In the genomic region with DNA sequence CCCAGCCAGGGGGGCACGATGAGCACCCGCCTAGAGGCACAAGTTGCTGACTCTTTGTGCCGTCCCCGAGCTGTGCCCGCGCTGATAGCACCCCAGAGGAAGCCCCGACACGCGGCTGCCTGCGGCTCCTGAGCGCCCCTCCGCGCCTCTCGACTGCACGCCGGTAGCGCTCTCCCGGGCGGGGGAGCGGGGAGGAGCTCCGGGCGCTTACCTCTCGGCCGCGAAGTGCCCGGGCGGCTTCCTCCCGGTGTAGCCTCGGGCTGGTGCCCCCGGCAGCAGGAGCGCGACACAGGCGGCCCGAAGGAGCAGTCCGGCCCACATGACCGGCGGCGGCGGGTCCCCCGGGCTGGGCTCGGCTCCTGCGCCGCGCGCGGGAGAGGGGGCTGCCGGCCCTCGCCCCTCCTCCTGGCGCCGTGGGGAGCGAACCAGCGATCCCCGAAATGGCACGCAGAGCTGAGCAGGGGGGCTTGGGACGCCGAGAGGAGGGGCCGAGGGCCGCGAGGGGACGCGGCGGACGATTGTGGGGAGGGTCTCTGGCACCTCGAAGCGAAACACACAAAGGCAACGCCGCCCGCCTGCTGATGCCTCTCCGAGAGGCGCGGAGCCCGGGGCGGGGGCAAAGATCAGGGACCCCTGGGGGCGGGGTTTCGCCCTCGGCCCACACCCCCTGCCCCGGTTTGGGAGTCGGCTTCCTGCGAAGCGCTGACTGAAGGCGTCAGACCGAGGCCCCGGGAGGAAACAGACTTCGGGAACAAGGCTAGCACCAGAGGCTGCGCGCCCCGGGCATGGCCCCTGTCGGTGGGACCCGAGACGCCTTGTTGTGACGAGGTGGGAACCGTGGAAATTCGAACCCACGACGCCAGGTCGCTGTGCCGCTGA, we compare ENCODE assay signal across 1 cellular context.
TF ChIP-seq lines count a peak whose summit lies in the region.

A gene with protein sequence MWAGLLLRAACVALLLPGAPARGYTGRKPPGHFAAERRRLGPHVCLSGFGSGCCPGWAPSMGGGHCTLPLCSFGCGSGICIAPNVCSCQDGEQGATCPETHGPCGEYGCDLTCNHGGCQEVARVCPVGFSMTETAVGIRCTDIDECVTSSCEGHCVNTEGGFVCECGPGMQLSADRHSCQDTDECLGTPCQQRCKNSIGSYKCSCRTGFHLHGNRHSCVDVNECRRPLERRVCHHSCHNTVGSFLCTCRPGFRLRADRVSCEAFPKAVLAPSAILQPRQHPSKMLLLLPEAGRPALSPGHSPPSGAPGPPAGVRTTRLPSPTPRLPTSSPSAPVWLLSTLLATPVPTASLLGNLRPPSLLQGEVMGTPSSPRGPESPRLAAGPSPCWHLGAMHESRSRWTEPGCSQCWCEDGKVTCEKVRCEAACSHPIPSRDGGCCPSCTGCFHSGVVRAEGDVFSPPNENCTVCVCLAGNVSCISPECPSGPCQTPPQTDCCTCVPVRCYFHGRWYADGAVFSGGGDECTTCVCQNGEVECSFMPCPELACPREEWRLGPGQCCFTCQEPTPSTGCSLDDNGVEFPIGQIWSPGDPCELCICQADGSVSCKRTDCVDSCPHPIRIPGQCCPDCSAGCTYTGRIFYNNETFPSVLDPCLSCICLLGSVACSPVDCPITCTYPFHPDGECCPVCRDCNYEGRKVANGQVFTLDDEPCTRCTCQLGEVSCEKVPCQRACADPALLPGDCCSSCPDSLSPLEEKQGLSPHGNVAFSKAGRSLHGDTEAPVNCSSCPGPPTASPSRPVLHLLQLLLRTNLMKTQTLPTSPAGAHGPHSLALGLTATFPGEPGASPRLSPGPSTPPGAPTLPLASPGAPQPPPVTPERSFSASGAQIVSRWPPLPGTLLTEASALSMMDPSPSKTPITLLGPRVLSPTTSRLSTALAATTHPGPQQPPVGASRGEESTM (minus strand): TSS at position 600 of the 879 bp plus-strand sequence. CDS start 279 bp downstream, at position 321.

TF ChIP-seq in HepG2, 621 proteins besides CTCF, POLR2A, EP300 and RAD21 (continued from another document and continues in another):
- peak; percentile 57; the same call in 1 of the 2 replicates for TF ChIP-seq PHF20 (CRISPR knock-in tag; IDR thresholded peaks at IDR 0.05)
- TF ChIP-seq HNRNPL (IDR thresholded peaks at IDR 0.05; ENCODE audit: low read depth, low read length), result no peak; the same call in 1 of the 2 replicates
- 0 out of 2 replicates have a peak, but pooled peaks have one; percentile 23 for TF ChIP-seq PPARG (CRISPR knock-in tag; conservative IDR thresholded peaks at IDR 0.05)
- TF ChIP-seq EZH2 (conservative IDR thresholded peaks at IDR 0.05; ENCODE audit: low read depth, low read length), result no peak
- TF ChIP-seq REXO4 (CRISPR knock-in tag; IDR thresholded peaks at IDR 0.05; ENCODE audit: borderline replicate concordance), result no peak
- no peak for TF ChIP-seq NBN (conservative IDR thresholded peaks at IDR 0.05)
- TF ChIP-seq RBM22 (optimal IDR thresholded peaks at IDR 0.05; ENCODE audit: low read length), result no peak
- no peak; the same call in 1 of the 2 replicates for TF ChIP-seq HES4 (CRISPR knock-in tag; IDR thresholded peaks at IDR 0.05; ENCODE audit: borderline replicate concordance)
- TF ChIP-seq, protein P1, sequence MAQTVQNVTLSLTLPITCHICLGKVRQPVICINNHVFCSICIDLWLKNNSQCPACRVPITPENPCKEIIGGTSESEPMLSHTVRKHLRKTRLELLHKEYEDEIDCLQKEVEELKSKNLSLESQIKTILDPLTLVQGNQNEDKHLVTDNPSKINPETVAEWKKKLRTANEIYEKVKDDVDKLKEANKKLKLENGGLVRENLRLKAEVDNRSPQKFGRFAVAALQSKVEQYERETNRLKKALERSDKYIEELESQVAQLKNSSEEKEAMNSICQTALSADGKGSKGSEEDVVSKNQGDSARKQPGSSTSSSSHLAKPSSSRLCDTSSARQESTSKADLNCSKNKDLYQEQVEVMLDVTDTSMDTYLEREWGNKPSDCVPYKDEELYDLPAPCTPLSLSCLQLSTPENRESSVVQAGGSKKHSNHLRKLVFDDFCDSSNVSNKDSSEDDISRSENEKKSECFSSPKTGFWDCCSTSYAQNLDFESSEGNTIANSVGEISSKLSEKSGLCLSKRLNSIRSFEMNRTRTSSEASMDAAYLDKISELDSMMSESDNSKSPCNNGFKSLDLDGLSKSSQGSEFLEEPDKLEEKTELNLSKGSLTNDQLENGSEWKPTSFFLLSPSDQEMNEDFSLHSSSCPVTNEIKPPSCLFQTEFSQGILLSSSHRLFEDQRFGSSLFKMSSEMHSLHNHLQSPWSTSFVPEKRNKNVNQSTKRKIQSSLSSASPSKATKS (CRISPR knock-in tag; IDR thresholded peaks at IDR 0.05), result no peak
- TF ChIP-seq, protein P2, sequence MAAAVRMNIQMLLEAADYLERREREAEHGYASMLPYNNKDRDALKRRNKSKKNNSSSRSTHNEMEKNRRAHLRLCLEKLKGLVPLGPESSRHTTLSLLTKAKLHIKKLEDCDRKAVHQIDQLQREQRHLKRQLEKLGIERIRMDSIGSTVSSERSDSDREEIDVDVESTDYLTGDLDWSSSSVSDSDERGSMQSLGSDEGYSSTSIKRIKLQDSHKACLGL (CRISPR knock-in tag; IDR thresholded peaks at IDR 0.05), result 0 out of 2 replicates have a peak, but pooled peaks have one; percentile 10
- no peak for TF ChIP-seq RFX1 (IDR thresholded peaks at IDR 0.05)
- TF ChIP-seq, protein P3, sequence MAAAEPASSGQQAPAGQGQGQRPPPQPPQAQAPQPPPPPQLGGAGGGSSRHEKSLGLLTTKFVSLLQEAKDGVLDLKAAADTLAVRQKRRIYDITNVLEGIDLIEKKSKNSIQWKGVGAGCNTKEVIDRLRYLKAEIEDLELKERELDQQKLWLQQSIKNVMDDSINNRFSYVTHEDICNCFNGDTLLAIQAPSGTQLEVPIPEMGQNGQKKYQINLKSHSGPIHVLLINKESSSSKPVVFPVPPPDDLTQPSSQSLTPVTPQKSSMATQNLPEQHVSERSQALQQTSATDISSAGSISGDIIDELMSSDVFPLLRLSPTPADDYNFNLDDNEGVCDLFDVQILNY (CRISPR knock-in tag; conservative IDR thresholded peaks at IDR 0.05), result no peak
- TF ChIP-seq, protein P4, sequence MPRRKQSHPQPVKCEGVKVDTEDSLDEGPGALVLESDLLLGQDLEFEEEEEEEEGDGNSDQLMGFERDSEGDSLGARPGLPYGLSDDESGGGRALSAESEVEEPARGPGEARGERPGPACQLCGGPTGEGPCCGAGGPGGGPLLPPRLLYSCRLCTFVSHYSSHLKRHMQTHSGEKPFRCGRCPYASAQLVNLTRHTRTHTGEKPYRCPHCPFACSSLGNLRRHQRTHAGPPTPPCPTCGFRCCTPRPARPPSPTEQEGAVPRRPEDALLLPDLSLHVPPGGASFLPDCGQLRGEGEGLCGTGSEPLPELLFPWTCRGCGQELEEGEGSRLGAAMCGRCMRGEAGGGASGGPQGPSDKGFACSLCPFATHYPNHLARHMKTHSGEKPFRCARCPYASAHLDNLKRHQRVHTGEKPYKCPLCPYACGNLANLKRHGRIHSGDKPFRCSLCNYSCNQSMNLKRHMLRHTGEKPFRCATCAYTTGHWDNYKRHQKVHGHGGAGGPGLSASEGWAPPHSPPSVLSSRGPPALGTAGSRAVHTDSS (CRISPR knock-in tag; conservative IDR thresholded peaks at IDR 0.05), result no peak
- no peak for TF ChIP-seq TBP (CRISPR knock-in tag; IDR thresholded peaks at IDR 0.05)
- no peak for TF ChIP-seq PHF5A (CRISPR knock-in tag; IDR thresholded peaks at IDR 0.05; ENCODE audit: low read depth, unreplicated experiment)
- TF ChIP-seq, protein P5, sequence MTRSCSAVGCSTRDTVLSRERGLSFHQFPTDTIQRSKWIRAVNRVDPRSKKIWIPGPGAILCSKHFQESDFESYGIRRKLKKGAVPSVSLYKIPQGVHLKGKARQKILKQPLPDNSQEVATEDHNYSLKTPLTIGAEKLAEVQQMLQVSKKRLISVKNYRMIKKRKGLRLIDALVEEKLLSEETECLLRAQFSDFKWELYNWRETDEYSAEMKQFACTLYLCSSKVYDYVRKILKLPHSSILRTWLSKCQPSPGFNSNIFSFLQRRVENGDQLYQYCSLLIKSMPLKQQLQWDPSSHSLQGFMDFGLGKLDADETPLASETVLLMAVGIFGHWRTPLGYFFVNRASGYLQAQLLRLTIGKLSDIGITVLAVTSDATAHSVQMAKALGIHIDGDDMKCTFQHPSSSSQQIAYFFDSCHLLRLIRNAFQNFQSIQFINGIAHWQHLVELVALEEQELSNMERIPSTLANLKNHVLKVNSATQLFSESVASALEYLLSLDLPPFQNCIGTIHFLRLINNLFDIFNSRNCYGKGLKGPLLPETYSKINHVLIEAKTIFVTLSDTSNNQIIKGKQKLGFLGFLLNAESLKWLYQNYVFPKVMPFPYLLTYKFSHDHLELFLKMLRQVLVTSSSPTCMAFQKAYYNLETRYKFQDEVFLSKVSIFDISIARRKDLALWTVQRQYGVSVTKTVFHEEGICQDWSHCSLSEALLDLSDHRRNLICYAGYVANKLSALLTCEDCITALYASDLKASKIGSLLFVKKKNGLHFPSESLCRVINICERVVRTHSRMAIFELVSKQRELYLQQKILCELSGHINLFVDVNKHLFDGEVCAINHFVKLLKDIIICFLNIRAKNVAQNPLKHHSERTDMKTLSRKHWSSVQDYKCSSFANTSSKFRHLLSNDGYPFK (CRISPR knock-in tag; IDR thresholded peaks at IDR 0.05; ENCODE audit: borderline replicate concordance), result peak; percentile 42; the same call in 1 of the 2 replicates
- TF ChIP-seq HMG20A (CRISPR knock-in tag; IDR thresholded peaks at IDR 0.05; ENCODE audit: borderline replicate concordance), result no peak
- TF ChIP-seq, protein P6, sequence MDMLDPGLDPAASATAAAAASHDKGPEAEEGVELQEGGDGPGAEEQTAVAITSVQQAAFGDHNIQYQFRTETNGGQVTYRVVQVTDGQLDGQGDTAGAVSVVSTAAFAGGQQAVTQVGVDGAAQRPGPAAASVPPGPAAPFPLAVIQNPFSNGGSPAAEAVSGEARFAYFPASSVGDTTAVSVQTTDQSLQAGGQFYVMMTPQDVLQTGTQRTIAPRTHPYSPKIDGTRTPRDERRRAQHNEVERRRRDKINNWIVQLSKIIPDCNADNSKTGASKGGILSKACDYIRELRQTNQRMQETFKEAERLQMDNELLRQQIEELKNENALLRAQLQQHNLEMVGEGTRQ (IDR thresholded peaks at IDR 0.05; ENCODE audit: low read depth, low read length), result no peak
- TF ChIP-seq, protein P6 (CRISPR knock-in tag; IDR thresholded peaks at IDR 0.05; ENCODE audit: borderline replicate concordance), result no peak
- no peak for TF ChIP-seq ADNP (CRISPR knock-in tag; IDR thresholded peaks at IDR 0.05)
- TF ChIP-seq, protein P7, sequence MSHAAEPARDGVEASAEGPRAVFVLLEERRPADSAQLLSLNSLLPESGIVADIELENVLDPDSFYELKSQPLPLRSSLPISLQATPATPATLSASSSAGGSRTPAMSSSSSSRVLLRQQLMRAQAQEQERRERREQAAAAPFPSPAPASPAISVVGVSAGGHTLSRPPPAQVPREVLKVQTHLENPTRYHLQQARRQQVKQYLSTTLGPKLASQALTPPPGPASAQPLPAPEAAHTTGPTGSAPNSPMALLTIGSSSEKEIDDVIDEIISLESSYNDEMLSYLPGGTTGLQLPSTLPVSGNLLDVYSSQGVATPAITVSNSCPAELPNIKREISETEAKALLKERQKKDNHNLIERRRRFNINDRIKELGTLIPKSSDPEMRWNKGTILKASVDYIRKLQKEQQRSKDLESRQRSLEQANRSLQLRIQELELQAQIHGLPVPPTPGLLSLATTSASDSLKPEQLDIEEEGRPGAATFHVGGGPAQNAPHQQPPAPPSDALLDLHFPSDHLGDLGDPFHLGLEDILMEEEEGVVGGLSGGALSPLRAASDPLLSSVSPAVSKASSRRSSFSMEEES (CRISPR knock-in tag; IDR thresholded peaks at IDR 0.05), result 0 out of 2 replicates have a peak, but pooled peaks have one; percentile 52
- no peak for TF ChIP-seq KDM1A (CRISPR knock-in tag; IDR thresholded peaks at IDR 0.05)
- TF ChIP-seq ZNF256 (CRISPR knock-in tag; conservative IDR thresholded peaks at IDR 0.05), result no peak
- TF ChIP-seq, protein P8, sequence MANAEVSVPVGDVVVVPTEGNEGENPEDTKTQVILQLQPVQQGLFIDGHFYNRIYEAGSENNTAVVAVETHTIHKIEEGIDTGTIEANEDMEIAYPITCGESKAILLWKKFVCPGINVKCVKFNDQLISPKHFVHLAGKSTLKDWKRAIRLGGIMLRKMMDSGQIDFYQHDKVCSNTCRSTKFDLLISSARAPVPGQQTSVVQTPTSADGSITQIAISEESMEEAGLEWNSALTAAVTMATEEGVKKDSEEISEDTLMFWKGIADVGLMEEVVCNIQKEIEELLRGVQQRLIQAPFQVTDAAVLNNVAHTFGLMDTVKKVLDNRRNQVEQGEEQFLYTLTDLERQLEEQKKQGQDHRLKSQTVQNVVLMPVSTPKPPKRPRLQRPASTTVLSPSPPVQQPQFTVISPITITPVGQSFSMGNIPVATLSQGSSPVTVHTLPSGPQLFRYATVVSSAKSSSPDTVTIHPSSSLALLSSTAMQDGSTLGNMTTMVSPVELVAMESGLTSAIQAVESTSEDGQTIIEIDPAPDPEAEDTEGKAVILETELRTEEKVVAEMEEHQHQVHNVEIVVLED (CRISPR knock-in tag; IDR thresholded peaks at IDR 0.05; ENCODE audit: borderline replicate concordance), result no peak
- TF ChIP-seq, protein P9, sequence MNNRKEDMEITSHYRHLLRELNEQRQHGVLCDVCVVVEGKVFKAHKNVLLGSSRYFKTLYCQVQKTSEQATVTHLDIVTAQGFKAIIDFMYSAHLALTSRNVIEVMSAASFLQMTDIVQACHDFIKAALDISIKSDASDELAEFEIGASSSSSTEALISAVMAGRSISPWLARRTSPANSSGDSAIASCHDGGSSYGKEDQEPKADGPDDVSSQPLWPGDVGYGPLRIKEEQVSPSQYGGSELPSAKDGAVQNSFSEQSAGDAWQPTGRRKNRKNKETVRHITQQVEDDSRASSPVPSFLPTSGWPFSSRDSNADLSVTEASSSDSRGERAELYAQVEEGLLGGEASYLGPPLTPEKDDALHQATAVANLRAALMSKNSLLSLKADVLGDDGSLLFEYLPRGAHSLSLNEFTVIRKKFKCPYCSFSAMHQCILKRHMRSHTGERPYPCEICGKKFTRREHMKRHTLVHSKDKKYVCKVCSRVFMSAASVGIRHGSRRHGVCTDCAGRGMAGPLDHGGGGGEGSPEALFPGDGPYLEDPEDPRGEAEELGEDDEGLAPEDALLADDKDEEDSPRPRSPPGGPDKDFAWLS (CRISPR knock-in tag; IDR thresholded peaks at IDR 0.05; ENCODE audit: borderline replicate concordance), result no peak
- peak; percentile 64; the same call in 1 of the 2 replicates for TF ChIP-seq SMAD3 (CRISPR knock-in tag; IDR thresholded peaks at IDR 0.05)
- no peak for TF ChIP-seq PTBP1 (IDR thresholded peaks at IDR 0.05; ENCODE audit: low read depth, low read length, poor library complexity, severe bottlenecking)
- TF ChIP-seq, protein P10, sequence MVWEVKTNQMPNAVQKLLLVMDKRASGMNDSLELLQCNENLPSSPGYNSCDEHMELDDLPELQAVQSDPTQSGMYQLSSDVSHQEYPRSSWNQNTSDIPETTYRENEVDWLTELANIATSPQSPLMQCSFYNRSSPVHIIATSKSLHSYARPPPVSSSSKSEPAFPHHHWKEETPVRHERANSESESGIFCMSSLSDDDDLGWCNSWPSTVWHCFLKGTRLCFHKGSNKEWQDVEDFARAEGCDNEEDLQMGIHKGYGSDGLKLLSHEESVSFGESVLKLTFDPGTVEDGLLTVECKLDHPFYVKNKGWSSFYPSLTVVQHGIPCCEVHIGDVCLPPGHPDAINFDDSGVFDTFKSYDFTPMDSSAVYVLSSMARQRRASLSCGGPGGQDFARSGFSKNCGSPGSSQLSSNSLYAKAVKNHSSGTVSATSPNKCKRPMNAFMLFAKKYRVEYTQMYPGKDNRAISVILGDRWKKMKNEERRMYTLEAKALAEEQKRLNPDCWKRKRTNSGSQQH (CRISPR knock-in tag; IDR thresholded peaks at IDR 0.05; ENCODE audit: low read depth), result no peak
